ENCODE assay signal across 27 cellular contexts in the genomic region with DNA sequence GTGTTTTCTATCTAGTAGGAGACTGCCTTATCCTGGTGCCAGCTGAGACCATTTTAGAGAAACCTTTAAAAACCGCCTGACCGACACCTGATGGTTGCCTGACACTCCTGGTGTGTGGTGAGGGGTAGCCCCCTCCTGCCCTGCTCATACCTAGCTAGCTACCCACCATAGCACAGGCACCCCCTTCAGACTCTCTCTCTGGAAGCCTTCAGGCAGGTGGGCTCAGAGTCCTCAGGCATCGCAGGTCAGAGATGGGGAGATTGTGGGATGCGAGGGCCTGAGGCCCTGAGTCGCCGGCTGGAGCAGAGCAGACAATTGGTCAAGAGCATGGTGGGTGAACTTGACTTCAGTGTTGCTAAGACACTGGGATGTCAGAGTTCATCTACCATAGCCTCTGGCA.
"Had no signal": no experiment of that assay in that cellular context is flagged by ENCODE, and none has a peak within 500 bp of the region (broad histone marks: within the 10 kb centered on the region; RNA-seq: fewer than 3 reads in every experiment).

No MANE protein-coding gene starts in this region.

- H3K9me3 ChIP-seq: heart right ventricle, left lung, mucosa of descending colon, right lobe of liver, uterus had no signal

- H3K9me3 Mint-ChIP-seq: activated B cell treated with CpG ODN at 0.5 μM for 24 hours; activated T-cell treated with anti-CD3 and anti-CD28 coated beads, Interleukin-2, amount 50 U/mL, for 4 hours; activated T-helper 2 cell treated with anti-CD3 and anti-CD28 coated beads, Interferon-gamma antibody, Interleukin-2, Interleukin-4, amounts not matched to agents 10 μg/mL and 5 μg/mL and 100 μg/mL, durations not matched to agents 14 hours and 24 hours and 36 hours; natural killer cell treated with Interleukin-12 subunit alpha and Interleukin-12 subunit beta and Interleukin-15 and Interleukin-18, amount 100 ng/mL, for 72 hours; stimulated activated memory B cell treated with anti-CD40 and anti-IgM and Interleukin-4, amounts not matched to agents 10 μg/mL and 1 μg/mL and 100 μg/mL, for 72 hours; stimulated activated naive CD8-positive, alpha-beta T cell treated with anti-CD3 and anti-CD28 coated beads, Interleukin-15, amount 100 ng/mL, for 72 hours; T-helper 2 cell treated with Interferon-gamma antibody and Interleukin-4, amounts not matched to agents 5 μg/mL and 100 μg/mL, for 36 hours had no signal

- H3K27ac Mint-ChIP-seq: activated B cell treated with CpG ODN at 0.5 μM for 24 hours; activated naive CD8-positive, alpha-beta T cell; activated T-helper 2 cell treated with anti-CD3 and anti-CD28 coated beads, Interferon-gamma antibody, Interleukin-2, Interleukin-4, amounts not matched to agents 10 μg/mL and 5 μg/mL and 100 μg/mL, durations not matched to agents 14 hours and 24 hours and 36 hours; natural killer cell treated with Interleukin-12 subunit alpha and Interleukin-12 subunit beta and Interleukin-15 and Interleukin-18, amount 100 ng/mL, for 72 hours; stimulated activated memory B cell treated with anti-CD40 and anti-IgM and Interleukin-4, amounts not matched to agents 10 μg/mL and 1 μg/mL and 100 μg/mL, for 72 hours; stimulated activated naive CD8-positive, alpha-beta T cell treated with anti-CD3 and anti-CD28 coated beads, Interleukin-15, amount 100 ng/mL, for 72 hours; T-helper 2 cell treated with Interferon-gamma antibody and Interleukin-4, amounts not matched to agents 5 μg/mL and 100 μg/mL, for 36 hours had no signal

- H3K4me1 Mint-ChIP-seq: activated B cell treated with CpG ODN at 0.5 μM for 24 hours; stimulated activated memory B cell treated with anti-CD40 and anti-IgM and Interleukin-4, amounts not matched to agents 10 μg/mL and 1 μg/mL and 100 μg/mL, for 72 hours; stimulated activated naive CD8-positive, alpha-beta T cell treated with anti-CD3 and anti-CD28 coated beads, Interleukin-15, amount 100 ng/mL, for 72 hours had no signal

- ATAC-seq: activated T-cell treated with anti-CD3 and anti-CD28 coated beads, Interleukin-2, amount 50 U/mL, for 4 hours; heart right ventricle; left lung; mucosa of descending colon; natural killer cell treated with Interleukin-12 subunit alpha and Interleukin-12 subunit beta and Interleukin-15 and Interleukin-18, amount 100 ng/mL, for 72 hours; right lobe of liver; stimulated activated memory B cell treated with anti-CD40 and anti-IgM and Interleukin-4, amounts not matched to agents 10 μg/mL and 1 μg/mL and 100 μg/mL, for 72 hours; stimulated activated naive CD8-positive, alpha-beta T cell treated with anti-CD3 and anti-CD28 coated beads, Interleukin-15, amount 100 ng/mL, for 72 hours had no signal

- H3K4me3 Mint-ChIP-seq: activated B cell treated with CpG ODN at 0.5 μM for 24 hours; activated naive CD8-positive, alpha-beta T cell; activated T-cell treated with anti-CD3 and anti-CD28 coated beads, Interleukin-2, amount 50 U/mL, for 4 hours; natural killer cell treated with Interleukin-12 subunit alpha and Interleukin-12 subunit beta and Interleukin-15 and Interleukin-18, amount 100 ng/mL, for 72 hours; stimulated activated memory B cell treated with anti-CD40 and anti-IgM and Interleukin-4, amounts not matched to agents 10 μg/mL and 1 μg/mL and 100 μg/mL, for 72 hours; stimulated activated naive CD8-positive, alpha-beta T cell treated with anti-CD3 and anti-CD28 coated beads, Interleukin-15, amount 100 ng/mL, for 72 hours; T-helper 2 cell treated with Interferon-gamma antibody and Interleukin-4, amounts not matched to agents 5 μg/mL and 100 μg/mL, for 36 hours had no signal

- DNase-seq: activated B cell treated with CpG ODN at 0.5 μM for 24 hours; activated naive CD4-positive, alpha-beta T cell treated with Interleukin-2 at 50 U/mL for 16 hours; activated T-cell treated with anti-CD3 and anti-CD28 coated beads, Interleukin-2, amount 50 U/mL, for 4 hours; anterior cingulate cortex; cortex of kidney; foreskin melanocyte; heart right ventricle; left lung; mesendoderm; mucosa of descending colon; posterior cingulate gyrus; small intestine; stimulated activated CD4-positive, alpha-beta T cell treated with anti-CD3 and anti-CD28 coated beads, Interleukin-1b, Interleukin-23, amount 100 ng/mL, for 48 hours; stimulated activated CD4-positive, alpha-beta T cell treated with anti-CD3 and anti-CD28 coated beads, Interleukin-4, amount 100 ng/mL, for 4 hours; stimulated activated CD8-positive, alpha-beta memory T cell treated with anti-CD3 and anti-CD28 coated beads, Interleukin-4, amount 100 ng/mL, for 48 hours; stimulated activated naive CD8-positive, alpha-beta T cell treated with anti-CD3 and anti-CD28 coated beads, Interleukin-15, amount 100 ng/mL, for 72 hours; T-helper 1 cell; trophoblast cell; uterus had no signal

- H3K27ac ChIP-seq: esophagus muscularis mucosa, heart right ventricle, left lung, right lobe of liver, uterus had no signal

- H3K36me3 Mint-ChIP-seq: activated naive CD8-positive, alpha-beta T cell; natural killer cell treated with Interleukin-12 subunit alpha and Interleukin-12 subunit beta and Interleukin-15 and Interleukin-18, amount 100 ng/mL, for 72 hours; stimulated activated memory B cell treated with anti-CD40 and anti-IgM and Interleukin-4, amounts not matched to agents 10 μg/mL and 1 μg/mL and 100 μg/mL, for 72 hours had no signal

- H3K36me3 ChIP-seq: esophagus muscularis mucosa, heart right ventricle, left lung, right lobe of liver, uterus had no signal

- H3K4me3 ChIP-seq: esophagus muscularis mucosa, heart right ventricle, left lung, lung, mucosa of descending colon, right lobe of liver, uterus had no signal

- H3K27me3 ChIP-seq: right lobe of liver, uterus had no signal

- H3K4me1 ChIP-seq: esophagus muscularis mucosa, heart right ventricle, left lung, right lobe of liver, uterus had no signal
